8 cellular contexts compared by ENCODE assay signal in genomic region chr4:48127231-48127881, GRCh38. TPM values are rescaled to one million over a fixed set of nuclear protein-coding genes. Genes with fewer than 3 reads are reported as not detected.
A peak's percentile ranks its signal among the peaks of the same experiment; 100 is the strongest.
DNase-seq lines count a peak whose midpoint lies in the region; ATAC-seq, FAIRE-seq and TF ChIP-seq lines count a peak whose summit lies in the region.

No MANE protein-coding gene starts in this region.

- peaks cover 20% of the 10 kb centered on the region for H3K36me3 Mint-ChIP-seq in activated CD4-positive, alpha-beta memory T cell treated with anti-CD3 and anti-CD28 coated beads for 36 hours

- TF ChIP-seq CTCF in left ventricle myocardium inferior (IDR thresholded peaks at IDR 0.05; ENCODE audit: borderline replicate concordance), result no peak
- no peak for TF ChIP-seq CTCF in keratinocyte (optimal IDR thresholded peaks at IDR 0.05 in 1 of 3, IDR thresholded peaks at IDR 0.05 in 1 of 3, conservative IDR thresholded peaks at IDR 0.05 in 1 of 3; ENCODE audit: extremely low read depth in 1 of 3, insufficient read depth in 2 of 3, low read length in 3 of 3)
- TF ChIP-seq CTCF in upper lobe of right lung (IDR thresholded peaks at IDR 0.05), result no peak
- TF ChIP-seq CTCF in WERI-Rb-1 (IDR thresholded peaks at IDR 0.05; ENCODE audit: low read depth, low read length), result no peak

- DNase-seq in left ventricle myocardium inferior (no peak), cardiac septum (ENCODE audit: low spot score) (no peak), keratinocyte (ENCODE audit: low read depth, low spot score) (no peak), upper lobe of right lung (no peak), NAMALWA (ENCODE audit: low spot score) (no peak), WERI-Rb-1 (no peak)
- no peak for DNase-seq in activated CD4-positive, alpha-beta memory T cell treated with anti-CD3 and anti-CD28 coated beads for 36 hours

- CTCF ChIA-PET in activated CD4-positive, alpha-beta memory T cell treated with anti-CD3 and anti-CD28 coated beads for 36 hours (lab: Charles Lee), result interaction anchor here (1.2 to 10.7 kb wide), 9 partner anchors 10 to 148 kb away, joined by 3 to 112 read pairs (median 5); no protein-coding TSS in a partner anchor

- POLR2A ChIA-PET in activated CD4-positive, alpha-beta memory T cell treated with anti-CD3 and anti-CD28 coated beads for 36 hours (lab: Charles Lee), result interaction anchor here (0.8 to 1.0 kb wide), 3 partner anchors 11 to 92 kb away, joined by 3 to 6 read pairs (median 5); no protein-coding TSS in a partner anchor

- no peaks in the 10 kb centered on the region for H3K9me3 Mint-ChIP-seq in activated CD4-positive, alpha-beta memory T cell treated with anti-CD3 and anti-CD28 coated beads for 36 hours

- no peaks in the 10 kb centered on the region for H4K20me1 ChIP-seq in keratinocyte (ENCODE audit: control insufficient read depth, extremely low read depth, insufficient read depth, low read length)

- peak overlapping the region; percentile 47 for H3K4me3 ChIP-seq in left ventricle myocardium inferior
- peak overlapping the region in 2 of 3 experiments; percentile 45 to 61 for H3K4me3 ChIP-seq in keratinocyte (ENCODE audit: control insufficient read depth in 2 of 3, extremely low read depth in 1 of 3, insufficient read depth in 2 of 3, low read depth in 1 of 3, low read length in 3 of 3)
- peak overlapping the region; percentile 27 for H3K4me3 ChIP-seq in upper lobe of right lung
- no peak overlapping the region for H3K4me3 ChIP-seq in WERI-Rb-1 (ENCODE audit: low read depth, low read length)

- H3K4me1 ChIP-seq in left ventricle myocardium inferior (peaks cover 50% of the 10 kb centered on the region), keratinocyte (ENCODE audit: control insufficient read depth, extremely low read depth, insufficient read depth, low read length) (peaks cover 15% of the 10 kb centered on the region), upper lobe of right lung (peaks cover 23% of the 10 kb centered on the region)

- peak overlapping the region; percentile 63 for H3K4me3 Mint-ChIP-seq in activated CD4-positive, alpha-beta memory T cell treated with anti-CD3 and anti-CD28 coated beads for 36 hours

- peak overlapping the region; percentile 88 for H3K4me2 ChIP-seq in keratinocyte (ENCODE audit: control insufficient read depth, extremely low read depth, insufficient read depth, low read depth, low read length)

- peak overlapping the region; percentile 77 for H2AFZ ChIP-seq in keratinocyte (ENCODE audit: control insufficient read depth, low read length)

- H3K27me3 Mint-ChIP-seq in activated CD4-positive, alpha-beta memory T cell treated with anti-CD3 and anti-CD28 coated beads for 36 hours, result no peaks in the 10 kb centered on the region

- no peak for FAIRE-seq in keratinocyte (lab: Jason Lieb, UNC)

- H3K9ac ChIP-seq in keratinocyte (ENCODE audit: control insufficient read depth, extremely low read depth, insufficient read depth, low read length), result peak overlapping the region; percentile 40

- H3K36me3 ChIP-seq in left ventricle myocardium inferior, result no peaks in the 10 kb centered on the region
- H3K36me3 ChIP-seq in keratinocyte (ENCODE audit: control insufficient read depth in 2 of 2, extremely low read depth in 1 of 2, insufficient read depth in 2 of 2, low read length in 2 of 2), result no peaks in the 10 kb centered on the region
- H3K36me3 ChIP-seq in upper lobe of right lung, result no peaks in the 10 kb centered on the region
- H3K36me3 ChIP-seq in WERI-Rb-1, result no peaks in the 10 kb centered on the region

- H3K79me2 ChIP-seq in keratinocyte (ENCODE audit: control insufficient read depth, insufficient read depth, low read length), result no peaks in the 10 kb centered on the region

- peak overlapping the region; percentile 45 for H3K27ac ChIP-seq in left ventricle myocardium inferior (replicated peaks)
- peak overlapping the region; percentile 34 for H3K27ac ChIP-seq in keratinocyte (ENCODE audit: control insufficient read depth, insufficient read depth, low read length)
- H3K27ac ChIP-seq in upper lobe of right lung, result peak overlapping the region; percentile 63
- no peak overlapping the region for H3K27ac ChIP-seq in WERI-Rb-1

- peaks cover 88% of the 10 kb centered on the region for H3K4me1 Mint-ChIP-seq in activated CD4-positive, alpha-beta memory T cell treated with anti-CD3 and anti-CD28 coated beads for 36 hours (ENCODE audit: low read depth)

- peak; percentile 64 for ATAC-seq in upper lobe of right lung
- no peak for ATAC-seq in HG02642 (IDR thresholded peaks at IDR 0.05; ENCODE audit: poor library complexity, unreplicated experiment)

- dilution Hi-C loops in keratinocyte (cut with MboI; ENCODE audit: extremely low pct_ligation_motif_present, low sequenced_read_pairs), result no loop called here

- intact Hi-C loops in left ventricle myocardium inferior (cut with micrococcal nuclease), result no loop called here
- intact Hi-C loops in cardiac septum (cut with DNase I), result loop anchor here (2.0 kb wide), 1 partner anchor 143 kb away; no protein-coding TSS in a partner anchor
- intact Hi-C loops in activated CD4-positive, alpha-beta memory T cell treated with anti-CD3 and anti-CD28 coated beads for 36 hours (cut with micrococcal nuclease), result loop anchor here (5.0 kb wide), 1 partner anchor 35 kb away; no protein-coding TSS in a partner anchor
- intact Hi-C loops in upper lobe of right lung (cut with DNase I), result no loop called here

- no peaks in the 10 kb centered on the region for H3K9me1 ChIP-seq in keratinocyte (ENCODE audit: control insufficient read depth, extremely low read depth, insufficient read depth, low read length)

- H3K9me3 ChIP-seq in left ventricle myocardium inferior (replicated peaks) (no peaks in the 10 kb centered on the region), keratinocyte (ENCODE audit: control insufficient read depth, low read depth, low read length) (no peaks in the 10 kb centered on the region), upper lobe of right lung (no peaks in the 10 kb centered on the region), WERI-Rb-1 (ENCODE audit: severe bottlenecking) (no peaks in the 10 kb centered on the region)

- H3K27me3 ChIP-seq in left ventricle myocardium inferior (ENCODE audit: low read depth) (no peaks in the 10 kb centered on the region), keratinocyte (ENCODE audit: control insufficient read depth, extremely low read depth, insufficient read depth, low read length) (no peaks in the 10 kb centered on the region), upper lobe of right lung (no peaks in the 10 kb centered on the region), WERI-Rb-1 (ENCODE audit: insufficient read depth, low read depth, severe bottlenecking) (no peaks in the 10 kb centered on the region)

- H3K27ac Mint-ChIP-seq in activated CD4-positive, alpha-beta memory T cell treated with anti-CD3 and anti-CD28 coated beads for 36 hours, result peak overlapping the region; percentile 95

RNA-seq across cellular contexts. Expression of gene TXK, which starts 6.7 kb away (rescaled TPM):
- total RNA-seq in left ventricle myocardium inferior (0.71 TPM), cardiac septum (1.2 TPM), upper lobe of right lung (4.4 TPM)
- total RNA-seq in activated CD4-positive, alpha-beta memory T cell treated with anti-CD3 and anti-CD28 coated beads for 36 hours, result 10 to 100 TPM; 16.5 to 18.4 TPM
- 0.09 to 0.12 TPM in 2 of 3 replicates, not detected in the other for polyA plus RNA-seq in keratinocyte
- 0.46 TPM for polyA plus RNA-seq in keratinocyte (2011; ENCODE audit: low read depth)
- polyA plus RNA-seq in keratinocyte (2011; cell fraction: cytosol; rRNA removed), result 0.05 and 0.11 TPM in 2 replicates
- 0.44 and 0.48 TPM in 2 replicates for polyA plus RNA-seq in keratinocyte (2011; cell fraction: nucleus; rRNA removed)
- 1.3 TPM in 1 of 2 replicates, not detected in the other for polyA plus RNA-seq in keratinocyte (2012; ENCODE audit: low replicate concordance)
- polyA minus RNA-seq in keratinocyte, result not detected in 3 replicates
- not detected for polyA minus RNA-seq in keratinocyte (2011; cell fraction: cytosol; rRNA and poly(A)+ RNA removed)
- 0.39 and 0.84 TPM in 2 replicates for polyA minus RNA-seq in keratinocyte (2011; cell fraction: nucleus; rRNA and poly(A)+ RNA removed)

Comparison
In these comparisons a context has a peak if more than half of its experiments do, and no peak if none do; other contexts are left out.
1. intact Hi-C loops: an anchor here in cardiac septum (2.0 kb wide) and activated CD4-positive, alpha-beta memory T cell treated with anti-CD3 and anti-CD28 coated beads for 36 hours (5.0 kb wide); none called in left ventricle myocardium inferior and upper lobe of right lung.